In genomic region chr14:44405350-44405619, GRCh38 we compare ENCODE assay signal across 20 cellular contexts.
"Had no signal": no experiment of that assay in that cellular context is flagged by ENCODE, and none has a peak within 500 bp of the region (broad histone marks: within the 10 kb centered on the region; RNA-seq: fewer than 3 reads in every experiment).

No MANE protein-coding gene starts in this region.

- H3K4me1 ChIP-seq: left lung, lower lobe of right lung, right atrium auricular region, right lobe of liver, spleen, suprapubic skin, tibial nerve, upper lobe of right lung had no signal

- H3K27ac ChIP-seq: left lung, lower lobe of right lung, ovary, right atrium auricular region, right lobe of liver, spleen, suprapubic skin, tibial nerve, upper lobe of right lung had no signal

- H3K4me3 ChIP-seq: left lung, lower lobe of right lung, ovary, right atrium auricular region, right lobe of liver, spleen, suprapubic skin, tibial nerve, upper lobe of right lung had no signal

- H3K36me3 ChIP-seq: left lung, lower lobe of right lung, ovary, right atrium auricular region, right lobe of liver, spleen, suprapubic skin, tibial nerve, upper lobe of right lung had no signal

- FAIRE-seq: keratinocyte, urothelium cell line had no signal

- DNase-seq: hippocampal formation; left colon; left lung; lower lobe of right lung; mammary epithelial cell; mesenchymal stem cell; naive B cell; natural killer cell; nephron progenitor cell; ovary; right lobe of liver; spleen; stimulated activated CD4-positive, alpha-beta T cell treated with anti-CD3 and anti-CD28 coated beads, Interleukin-4, amount 100 ng/mL, for 24 hours; stimulated activated naive CD4-positive, alpha-beta T cell; upper lobe of right lung had no signal

- H3K9me3 ChIP-seq: left lung, lower lobe of right lung, ovary, right atrium auricular region, right lobe of liver, spleen, suprapubic skin, tibial nerve, upper lobe of right lung had no signal

- H3K27me3 ChIP-seq: left lung, ovary, right atrium auricular region, right lobe of liver, spleen, suprapubic skin, tibial nerve, upper lobe of right lung had no signal
